Comparison of ENCODE assay signal across 1 cellular context in genomic region chr12:50400638-50401382, GRCh38.
TF ChIP-seq lines count a peak whose summit lies in the region.

Gene LARP4 (plus strand): TSS chr12:50400885. CDS start chr12:50401011, 126 bp downstream.

TF ChIP-seq in HepG2, 621 proteins besides CTCF, POLR2A, EP300 and RAD21 (continued from another document and continues in another):
- TF ChIP-seq ZNF639 (CRISPR knock-in tag; conservative IDR thresholded peaks at IDR 0.05) (no peak), PPARG (CRISPR knock-in tag; conservative IDR thresholded peaks at IDR 0.05) (peak; percentile 25; the same call in 1 of the 2 replicates), ZNF382 (CRISPR knock-in tag; IDR thresholded peaks at IDR 0.05; ENCODE audit: borderline replicate concordance) (no peak), ZSCAN5A (CRISPR knock-in tag; IDR thresholded peaks at IDR 0.05; ENCODE audit: borderline replicate concordance) (peak; percentile 46; the same call in 1 of the 2 replicates), EHMT2 (IDR thresholded peaks at IDR 0.05; ENCODE audit: borderline replicate concordance, low read depth, low read length) (no peak; the same call in 1 of the 2 replicates), ZNF367 (CRISPR knock-in tag; IDR thresholded peaks at IDR 0.05; ENCODE audit: borderline replicate concordance) (peak; percentile 29; the same call in 1 of the 2 replicates), RORA (CRISPR knock-in tag; IDR thresholded peaks at IDR 0.05) (no peak), ZNF224 (CRISPR knock-in tag; IDR thresholded peaks at IDR 0.05) (no peak), HOXA3 (CRISPR knock-in tag; IDR thresholded peaks at IDR 0.05) (peak; percentile 17; the same call in 1 of the 2 replicates), KAT2B (IDR thresholded peaks at IDR 0.05; ENCODE audit: borderline replicate concordance, low read depth, low read length) (no peak), ZNF879 (CRISPR knock-in tag; IDR thresholded peaks at IDR 0.05) (no peak), SRF (IDR thresholded peaks at IDR 0.05; ENCODE audit: low read depth, low read length) (no peak), GATA4 (IDR thresholded peaks at IDR 0.05; ENCODE audit: borderline replicate concordance, low read depth) (0 out of 2 replicates have a peak, but pooled peaks have one; percentile 41), ZNF318 (CRISPR knock-in tag; IDR thresholded peaks at IDR 0.05) (peak; percentile 30; the same call in 1 of the 2 replicates), ZNF468 (CRISPR knock-in tag; IDR thresholded peaks at IDR 0.05) (no peak), ZMAT5 (CRISPR knock-in tag; IDR thresholded peaks at IDR 0.05; ENCODE audit: borderline replicate concordance, low read depth) (no peak), DPF2 (CRISPR knock-in tag; IDR thresholded peaks at IDR 0.05; ENCODE audit: borderline replicate concordance, low read depth) (no peak), CREM (IDR thresholded peaks at IDR 0.05) (peak; percentile 69; the same call in 1 of the 2 replicates), CREM (CRISPR knock-in tag; IDR thresholded peaks at IDR 0.05) (no peak), ZKSCAN5 (CRISPR knock-in tag; IDR thresholded peaks at IDR 0.05) (peak; percentile 88), HCFC1 (IDR thresholded peaks at IDR 0.05; ENCODE audit: low read depth, low read length) (peak; percentile 44; the same call in 1 of the 2 replicates), ZNF878 (CRISPR knock-in tag; IDR thresholded peaks at IDR 0.05) (peak; percentile 82; the same call in 1 of the 2 replicates), MAFK (conservative IDR thresholded peaks at IDR 0.05 in 1 of 2, IDR thresholded peaks at IDR 0.05 in 1 of 2; ENCODE audit: low read length in 2 of 2) (peak in 1 of 2 experiments; percentile 45; a peak in 3 of 4 replicates), GATAD1 (CRISPR knock-in tag; IDR thresholded peaks at IDR 0.05) (peak; percentile 84), ZNF460 (CRISPR knock-in tag; IDR thresholded peaks at IDR 0.05; ENCODE audit: borderline replicate concordance) (no peak; the same call in 1 of the 2 replicates), HES4 (CRISPR knock-in tag; IDR thresholded peaks at IDR 0.05; ENCODE audit: borderline replicate concordance) (peak; percentile 90; the same call in 1 of the 2 replicates), ZFP36 (IDR thresholded peaks at IDR 0.05; ENCODE audit: borderline replicate concordance, low read depth, low read length, partially characterized antibody) (no peak), ZSCAN9 (CRISPR knock-in tag; IDR thresholded peaks at IDR 0.05; ENCODE audit: borderline replicate concordance) (no peak; the same call in 1 of the 2 replicates), FOXK1 (CRISPR knock-in tag; IDR thresholded peaks at IDR 0.05; ENCODE audit: borderline replicate concordance, low read depth) (peak; percentile 67; the same call in 1 of the 2 replicates), KAT8 (CRISPR knock-in tag; IDR thresholded peaks at IDR 0.05) (peak; percentile 93), BATF2 (CRISPR knock-in tag; IDR thresholded peaks at IDR 0.05) (peak; percentile 82; the same call in 1 of the 2 replicates), ZNF253 (CRISPR knock-in tag; IDR thresholded peaks at IDR 0.05; ENCODE audit: borderline replicate concordance) (peak; percentile 26; the same call in 1 of the 2 replicates), EED (CRISPR knock-in tag; IDR thresholded peaks at IDR 0.05) (peak; percentile 85), ETV6 (CRISPR knock-in tag; conservative IDR thresholded peaks at IDR 0.05) (no peak), FOXO4 (CRISPR knock-in tag; conservative IDR thresholded peaks at IDR 0.05) (0 out of 2 replicates have a peak, but pooled peaks have one; percentile 78), CC2D1A (CRISPR knock-in tag; IDR thresholded peaks at IDR 0.05) (no peak), ZFP36L2 (CRISPR knock-in tag; IDR thresholded peaks at IDR 0.05) (0 out of 2 replicates have a peak, but pooled peaks have one; percentile 19), PITX1 (CRISPR knock-in tag; IDR thresholded peaks at IDR 0.05) (no peak), ZNF414 (CRISPR knock-in tag; IDR thresholded peaks at IDR 0.05) (peak; percentile 79), ISX (CRISPR knock-in tag; conservative IDR thresholded peaks at IDR 0.05) (no peak), ZNF597 (CRISPR knock-in tag; IDR thresholded peaks at IDR 0.05) (no peak), ZNF230 (CRISPR knock-in tag; IDR thresholded peaks at IDR 0.05) (no peak; the same call in 1 of the 2 replicates), ZNF362 (CRISPR knock-in tag; IDR thresholded peaks at IDR 0.05; ENCODE audit: borderline replicate concordance) (peak; percentile 53; the same call in 1 of the 2 replicates), JUN (CRISPR knock-in tag; IDR thresholded peaks at IDR 0.05) (no peak), ERF (CRISPR knock-in tag; IDR thresholded peaks at IDR 0.05) (peak; percentile 80), POLR2G (IDR thresholded peaks at IDR 0.05; ENCODE audit: low read depth, low read length) (peak; percentile 89), GTF3A (CRISPR knock-in tag; conservative IDR thresholded peaks at IDR 0.05) (no peak), ELF1 (CRISPR knock-in tag; IDR thresholded peaks at IDR 0.05) (peak; percentile 84), TGIF2 (CRISPR knock-in tag; IDR thresholded peaks at IDR 0.05) (0 out of 2 replicates have a peak, but pooled peaks have one; percentile 39), ZNF552 (CRISPR knock-in tag; IDR thresholded peaks at IDR 0.05; ENCODE audit: borderline replicate concordance) (0 out of 2 replicates have a peak, but pooled peaks have one; percentile 45), CHD4 (IDR thresholded peaks at IDR 0.05; ENCODE audit: borderline replicate concordance, low read length) (no peak), ZSCAN20 (CRISPR knock-in tag; IDR thresholded peaks at IDR 0.05; ENCODE audit: borderline replicate concordance) (no peak), RFXANK (CRISPR knock-in tag; IDR thresholded peaks at IDR 0.05) (no peak), FOXK2 (IDR thresholded peaks at IDR 0.05) (no peak; the same call in 1 of the 2 replicates), ZNF768 (CRISPR knock-in tag; IDR thresholded peaks at IDR 0.05) (no peak; the same call in 1 of the 2 replicates)
